ENCODE assay signal across 22 cellular contexts in the genomic region with DNA sequence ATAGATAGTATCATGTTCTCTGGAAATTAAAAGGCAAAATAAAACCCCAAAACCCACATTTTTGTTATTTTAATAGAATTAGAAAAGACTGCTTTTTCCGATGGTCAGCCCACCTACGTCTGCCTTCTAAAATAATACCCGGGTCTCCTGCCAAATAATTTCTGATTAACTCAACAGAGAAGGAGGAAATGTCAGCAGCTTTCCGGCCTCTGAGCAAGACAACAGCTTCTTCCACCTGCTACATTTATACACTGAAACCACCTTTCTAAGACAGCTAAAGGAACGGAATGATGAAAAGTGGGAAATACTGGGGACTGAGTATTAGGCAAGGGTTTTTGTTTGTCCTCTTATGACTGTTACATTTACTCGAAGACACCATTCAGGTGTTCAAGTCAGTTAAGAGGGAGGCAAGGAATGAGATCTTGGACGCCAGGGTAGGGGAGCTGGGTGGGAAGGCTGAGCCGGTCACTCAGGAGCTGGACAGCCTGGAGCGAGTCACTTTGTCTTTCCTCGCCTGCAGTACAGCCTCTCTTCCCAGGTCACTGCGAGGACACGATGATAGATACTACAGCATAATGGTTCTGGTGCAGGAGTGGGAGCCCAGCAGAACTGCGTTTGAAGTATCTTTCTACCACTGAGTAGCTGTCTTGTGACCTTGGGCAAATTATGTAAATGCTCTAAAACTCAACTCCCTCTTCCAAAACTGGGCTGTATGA.
DNase-seq lines count a peak whose midpoint lies in the region; ATAC-seq, FAIRE-seq and TF ChIP-seq lines count a peak whose summit lies in the region.
"Had no signal": no experiment of that assay in that cellular context is flagged by ENCODE, and none has a peak within 500 bp of the region (broad histone marks: within the 10 kb centered on the region; RNA-seq: fewer than 3 reads in every experiment).

No MANE protein-coding gene starts in this region.

- no peaks in the 10 kb centered on the region for H3K36me3 ChIP-seq in K562 (ENCODE audit: control insufficient read depth, insufficient read depth, low read length)
- H3K36me3 ChIP-seq: Peyer's patch had no signal

- POLR2A ChIA-PET in K562 (lab: Yijun Ruan, JAX), result interaction anchor here (0.6 to 1.2 kb wide), 2 partner anchors 22 to 123 kb away, joined by 3 to 4 read pairs; no protein-coding TSS in a partner anchor
- POLR2A ChIA-PET in HEK293T (lab: Yijun Ruan, JAX), result no interaction called here

- H4K20me1 ChIP-seq in K562 (replicated peaks; ENCODE audit: control insufficient read depth, insufficient read depth, low read length), result no peaks in the 10 kb centered on the region

- no peak for DNase-seq in K562 (ENCODE audit: extremely low read depth in 1 of 4, low spot score in 3 of 4)
- no peak for DNase-seq in Right ventricle myocardium superior
- peak; percentile 28 for DNase-seq in superior temporal gyrus (ENCODE audit: extremely low spot score)
- DNase-seq in stimulated activated CD4-positive, alpha-beta T cell treated with anti-CD3 and anti-CD28 coated beads, Interleukin-12 subunit alpha, Interleukin-12 subunit beta, amount 100 ng/mL, for 4 hours, result no peak
- DNase-seq in HEK293T (ENCODE audit: extremely low spot score), result no peak
- DNase-seq: GOT3, HCEC 1CT, IMR-90, NCI-H1105, NCI-H1694, NCI-H2081 treated with DMSO at 0.1 percent for 48 hours, NCI-H2171 treated with DMSO at 0.1 percent for 48 hours, NCI-H446, NCI-H526, Peyer's patch had no signal

- no peaks in the 10 kb centered on the region for H3K4me1 ChIP-seq in K562 (replicated peaks in 1 of 2; ENCODE audit: control insufficient read depth in 2 of 2, insufficient read depth in 2 of 2, low read length in 2 of 2)
- H3K4me1 ChIP-seq: Peyer's patch had no signal

- BruUV-seq in K562 (replicated peaks; lab: Mats Ljungman, UMichigan), result no TSS peak

- no peak overlapping the region for H3K9ac ChIP-seq in K562 (ENCODE audit: insufficient read depth in 1 of 2, low read depth in 2 of 2, low read length in 2 of 2)

- H3K9me1 ChIP-seq in K562 (ENCODE audit: control insufficient read depth, insufficient read depth, low read length), result no peaks in the 10 kb centered on the region

- TF ChIP-seq RAD21 in K562 (CRISPR knock-in tag; conservative IDR thresholded peaks at IDR 0.05 in 1 of 2, IDR thresholded peaks at IDR 0.05 in 1 of 2), result no peak

- no peak for TF ChIP-seq POLR2A in K562 (conservative IDR thresholded peaks at IDR 0.05)

- no peak overlapping the region for H3K27ac ChIP-seq in K562 (ENCODE audit: extremely low read depth, low read depth, low read length)
- peak overlapping the region; percentile 71 for H3K27ac ChIP-seq in layer of hippocampus (ENCODE audit: low read depth, low read length)
- H3K27ac ChIP-seq: Peyer's patch had no signal

- no peak overlapping the region for H3K4me2 ChIP-seq in K562 (ENCODE audit: insufficient read depth, low read length)

- WGBS in K562 (ENCODE audit: insufficient coverage, low coverage, missing lambda C conversion rate), result 0% methylated on average over 13 of the region's 13 CpGs

- no peak for TF ChIP-seq EP300 in K562 (IDR thresholded peaks at IDR 0.05; ENCODE audit: low read length)

- intact Hi-C loops in K562 (cut with micrococcal nuclease) (no loop called here), Right ventricle myocardium superior (cut with DNase I) (no loop called here)

- ATAC-seq in K562 (0 out of 3 replicates have a peak, but pooled peaks have one; percentile 27), Right ventricle myocardium superior (ENCODE audit: poor library complexity) (peak; percentile 69), GM19467 (IDR thresholded peaks at IDR 0.05; ENCODE audit: unreplicated experiment) (no peak), GM21447 (IDR thresholded peaks at IDR 0.05; ENCODE audit: unreplicated experiment) (no peak)

- FAIRE-seq in K562 (lab: Jason Lieb, UNC), result no peak
- FAIRE-seq: A204.1, G401.6, GM12892, HTR-8/SVneo had no signal

- no peaks in the 10 kb centered on the region for H3K79me2 ChIP-seq in K562 (ENCODE audit: control insufficient read depth, insufficient read depth, low read length)

- H3K9me3 ChIP-seq in K562 (replicated peaks; ENCODE audit: control insufficient read depth, insufficient read depth, low read depth, low read length), result no peaks in the 10 kb centered on the region
- H3K9me3 ChIP-seq: Peyer's patch had no signal

- in situ Hi-C loops in K562 (cut with MboI), result no loop called here

- no peak for TF ChIP-seq CTCF in K562 (IDR thresholded peaks at IDR 0.05 in 2 of 3, conservative IDR thresholded peaks at IDR 0.05 in 1 of 3; ENCODE audit: insufficient read depth in 2 of 3, low read depth in 1 of 3, low read length in 3 of 3)

- CTCF ChIA-PET in K562 (lab: Yijun Ruan, JAX; ENCODE audit: low intra/inter-chr PET ratio) (no interaction called here), HEK293T (lab: Yijun Ruan, JAX) (no interaction called here)

- no peak overlapping the region for H2AFZ ChIP-seq in K562 (ENCODE audit: low read depth, low read length)

- H3K4me3 ChIP-seq in K562, result no peak overlapping the region
- H3K4me3 ChIP-seq: Peyer's patch had no signal

- H3K27me3 ChIP-seq in K562 (ENCODE audit: control insufficient read depth in 2 of 2, insufficient read depth in 2 of 2, low read length in 2 of 2), result peaks cover 66 to 77% of the 10 kb centered on the region in 2 experiments
- H3K27me3 ChIP-seq in layer of hippocampus (ENCODE audit: control insufficient read depth, insufficient read depth, low read length), result no peaks in the 10 kb centered on the region
- H3K27me3 ChIP-seq: Peyer's patch had no signal

TF ChIP-seq in K562, 482 proteins besides CTCF, POLR2A, EP300 and RAD21 (continues in another document):
- TF ChIP-seq PHF20 (IDR thresholded peaks at IDR 0.05; ENCODE audit: partially characterized antibody) (no peak), RBM39 (optimal IDR thresholded peaks at IDR 0.05; ENCODE audit: low read depth, low read length) (no peak), ZZZ3 (IDR thresholded peaks at IDR 0.05) (no peak), CAMTA2 (CRISPR knock-in tag; conservative IDR thresholded peaks at IDR 0.05) (no peak), TCF7L2 (IDR thresholded peaks at IDR 0.05; ENCODE audit: low read depth, low read length) (no peak), MEF2A (IDR thresholded peaks at IDR 0.05; ENCODE audit: control insufficient read depth, low read depth, low read length) (no peak)
- TF ChIP-seq, protein P1, sequence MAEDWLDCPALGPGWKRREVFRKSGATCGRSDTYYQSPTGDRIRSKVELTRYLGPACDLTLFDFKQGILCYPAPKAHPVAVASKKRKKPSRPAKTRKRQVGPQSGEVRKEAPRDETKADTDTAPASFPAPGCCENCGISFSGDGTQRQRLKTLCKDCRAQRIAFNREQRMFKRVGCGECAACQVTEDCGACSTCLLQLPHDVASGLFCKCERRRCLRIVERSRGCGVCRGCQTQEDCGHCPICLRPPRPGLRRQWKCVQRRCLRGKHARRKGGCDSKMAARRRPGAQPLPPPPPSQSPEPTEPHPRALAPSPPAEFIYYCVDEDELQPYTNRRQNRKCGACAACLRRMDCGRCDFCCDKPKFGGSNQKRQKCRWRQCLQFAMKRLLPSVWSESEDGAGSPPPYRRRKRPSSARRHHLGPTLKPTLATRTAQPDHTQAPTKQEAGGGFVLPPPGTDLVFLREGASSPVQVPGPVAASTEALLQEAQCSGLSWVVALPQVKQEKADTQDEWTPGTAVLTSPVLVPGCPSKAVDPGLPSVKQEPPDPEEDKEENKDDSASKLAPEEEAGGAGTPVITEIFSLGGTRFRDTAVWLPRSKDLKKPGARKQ (CRISPR knock-in tag; IDR thresholded peaks at IDR 0.05), result no peak
- TF ChIP-seq, protein P2, sequence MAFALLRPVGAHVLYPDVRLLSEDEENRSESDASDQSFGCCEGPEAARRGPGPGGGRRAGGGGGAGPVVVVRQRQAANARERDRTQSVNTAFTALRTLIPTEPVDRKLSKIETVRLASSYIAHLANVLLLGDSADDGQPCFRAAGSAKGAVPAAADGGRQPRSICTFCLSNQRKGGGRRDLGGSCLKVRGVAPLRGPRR (CRISPR knock-in tag; IDR thresholded peaks at IDR 0.05), result no peak

TF ChIP-seq in HEK293T, 16 proteins besides CTCF, POLR2A, EP300 and RAD21:
- TF ChIP-seq FOXM1 (IDR thresholded peaks at IDR 0.05; ENCODE audit: borderline replicate concordance) (no peak), LEF1 (IDR thresholded peaks at IDR 0.05; ENCODE audit: borderline replicate concordance) (no peak), ZNF384 (IDR thresholded peaks at IDR 0.05) (no peak), TARDBP (IDR thresholded peaks at IDR 0.05) (no peak), HDGF (IDR thresholded peaks at IDR 0.05; ENCODE audit: borderline replicate concordance) (no peak), PKNOX1 (IDR thresholded peaks at IDR 0.05) (no peak), SP1 (IDR thresholded peaks at IDR 0.05) (no peak), BHLHE40 (IDR thresholded peaks at IDR 0.05; ENCODE audit: borderline replicate concordance) (no peak), FOXK2 (IDR thresholded peaks at IDR 0.05) (no peak), ELF4 (IDR thresholded peaks at IDR 0.05) (no peak), FOXA1 (IDR thresholded peaks at IDR 0.05) (no peak), SUZ12 (IDR thresholded peaks at IDR 0.05) (no peak)

Comparison
In these comparisons a context has a peak if more than half of its experiments do, and no peak if none do; other contexts are left out.
1. ATAC-seq: peak in K562 (single experiment) and Right ventricle myocardium superior (single experiment); none in GM19467 (single experiment) and GM21447 (single experiment).